12 cellular contexts compared by ENCODE assay signal in genomic region chr1:92074446-92074845, GRCh38. TPM values are rescaled to one million over a fixed set of nuclear protein-coding genes. Genes with fewer than 3 reads are reported as not detected.
"Had no signal": no experiment of that assay in that cellular context is flagged by ENCODE, and none has a peak within 500 bp of the region (broad histone marks: within the 10 kb centered on the region; RNA-seq: fewer than 3 reads in every experiment).

No MANE protein-coding gene starts in this region.

RNA-seq across cellular contexts. Expression of gene SETSIP, which starts 0.8 kb away (rescaled TPM):
- total RNA-seq: activated B cell treated with CpG ODN at 0.5 μM for 24 hours; activated CD4-positive, alpha-beta memory T cell treated with anti-CD3 and anti-CD28 coated beads for 36 hours; activated CD4-positive, alpha-beta memory T cell treated with anti-CD3 and anti-CD28 coated beads, Interleukin-2, amount 10 ng/mL, durations not matched to agents 7 days and 5 days; activated CD4-positive, alpha-beta T cell treated with anti-CD3 and anti-CD28 coated beads for 36 hours; activated CD4-positive, alpha-beta T cell treated with anti-CD3 and anti-CD28 coated beads, Interleukin-2, amount 10 ng/mL, durations not matched to agents 24 days and 14 days; activated CD4-positive, alpha-beta T cell treated with anti-CD3 and anti-CD28 coated beads, Interleukin-2, amount 10 ng/mL, durations not matched to agents 7 days and 5 days; activated CD8-positive, alpha-beta memory T cell treated with anti-CD3 and anti-CD28 coated beads, Interleukin-2, amount 10 ng/mL, durations not matched to agents 7 days and 5 days; T-helper 1 cell treated with Interleukin-12 subunit alpha and Interleukin-12 subunit beta and Interleukin-4 antibody, amounts not matched to agents 30 ng/mL and 1 ng/mL, for 36 hours; T-helper 17 cell; T-helper 2 cell treated with Interferon-gamma antibody and Interleukin-4, amounts not matched to agents 100 ng/mL and 5 ng/mL, for 36 hours; WTC11 had no signal

RNA-seq across cellular contexts. Expression of gene EPHX4, which starts 44.7 kb away (rescaled TPM):
- total RNA-seq: activated B cell treated with CpG ODN at 0.5 μM for 24 hours; activated CD4-positive, alpha-beta T cell treated with anti-CD3 and anti-CD28 coated beads, Interleukin-2, amount 10 ng/mL, durations not matched to agents 7 days and 5 days; activated CD8-positive, alpha-beta T cell treated with anti-CD3 and anti-CD28 coated beads, Interleukin-2, amount 10 ng/mL, durations not matched to agents 7 days and 5 days; T-helper 17 cell had no signal
